In the genomic region with DNA sequence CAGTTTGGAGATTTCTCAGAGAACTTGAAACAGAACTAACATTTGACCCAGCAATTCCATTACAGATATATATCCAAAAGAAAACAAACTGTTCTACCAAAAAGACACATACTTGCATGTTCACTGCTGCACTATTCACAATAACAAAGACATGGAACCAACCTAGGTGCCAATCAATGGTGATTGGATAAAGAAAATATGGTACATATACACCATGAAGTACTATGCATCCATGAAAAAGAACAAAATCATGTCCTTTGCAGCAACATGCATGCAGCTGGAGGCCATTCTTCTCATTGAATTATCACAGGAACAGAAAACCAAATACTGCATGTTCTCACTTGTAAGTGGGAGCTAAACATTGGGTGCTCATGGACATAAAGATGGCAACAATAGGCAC, we compare ENCODE assay signal across 2 cellular contexts.
TF ChIP-seq lines count a peak whose summit lies in the region.

No MANE protein-coding gene starts in this region.

TF ChIP-seq in GM12891, 5 proteins besides CTCF, POLR2A, EP300 and RAD21 (continued from another document):
- no peak for TF ChIP-seq PAX5 (IDR thresholded peaks at IDR 0.05; ENCODE audit: insufficient read depth, low read length, severe bottlenecking)
- TF ChIP-seq TAF1 (IDR thresholded peaks at IDR 0.05; ENCODE audit: low read depth, low read length) = no peak
- TF ChIP-seq SPI1 (IDR thresholded peaks at IDR 0.05; ENCODE audit: low read depth, low read length) = no peak

TF ChIP-seq in HEK293, 187 proteins besides CTCF, POLR2A, EP300 and RAD21:
- TF ChIP-seq, protein P1, sequence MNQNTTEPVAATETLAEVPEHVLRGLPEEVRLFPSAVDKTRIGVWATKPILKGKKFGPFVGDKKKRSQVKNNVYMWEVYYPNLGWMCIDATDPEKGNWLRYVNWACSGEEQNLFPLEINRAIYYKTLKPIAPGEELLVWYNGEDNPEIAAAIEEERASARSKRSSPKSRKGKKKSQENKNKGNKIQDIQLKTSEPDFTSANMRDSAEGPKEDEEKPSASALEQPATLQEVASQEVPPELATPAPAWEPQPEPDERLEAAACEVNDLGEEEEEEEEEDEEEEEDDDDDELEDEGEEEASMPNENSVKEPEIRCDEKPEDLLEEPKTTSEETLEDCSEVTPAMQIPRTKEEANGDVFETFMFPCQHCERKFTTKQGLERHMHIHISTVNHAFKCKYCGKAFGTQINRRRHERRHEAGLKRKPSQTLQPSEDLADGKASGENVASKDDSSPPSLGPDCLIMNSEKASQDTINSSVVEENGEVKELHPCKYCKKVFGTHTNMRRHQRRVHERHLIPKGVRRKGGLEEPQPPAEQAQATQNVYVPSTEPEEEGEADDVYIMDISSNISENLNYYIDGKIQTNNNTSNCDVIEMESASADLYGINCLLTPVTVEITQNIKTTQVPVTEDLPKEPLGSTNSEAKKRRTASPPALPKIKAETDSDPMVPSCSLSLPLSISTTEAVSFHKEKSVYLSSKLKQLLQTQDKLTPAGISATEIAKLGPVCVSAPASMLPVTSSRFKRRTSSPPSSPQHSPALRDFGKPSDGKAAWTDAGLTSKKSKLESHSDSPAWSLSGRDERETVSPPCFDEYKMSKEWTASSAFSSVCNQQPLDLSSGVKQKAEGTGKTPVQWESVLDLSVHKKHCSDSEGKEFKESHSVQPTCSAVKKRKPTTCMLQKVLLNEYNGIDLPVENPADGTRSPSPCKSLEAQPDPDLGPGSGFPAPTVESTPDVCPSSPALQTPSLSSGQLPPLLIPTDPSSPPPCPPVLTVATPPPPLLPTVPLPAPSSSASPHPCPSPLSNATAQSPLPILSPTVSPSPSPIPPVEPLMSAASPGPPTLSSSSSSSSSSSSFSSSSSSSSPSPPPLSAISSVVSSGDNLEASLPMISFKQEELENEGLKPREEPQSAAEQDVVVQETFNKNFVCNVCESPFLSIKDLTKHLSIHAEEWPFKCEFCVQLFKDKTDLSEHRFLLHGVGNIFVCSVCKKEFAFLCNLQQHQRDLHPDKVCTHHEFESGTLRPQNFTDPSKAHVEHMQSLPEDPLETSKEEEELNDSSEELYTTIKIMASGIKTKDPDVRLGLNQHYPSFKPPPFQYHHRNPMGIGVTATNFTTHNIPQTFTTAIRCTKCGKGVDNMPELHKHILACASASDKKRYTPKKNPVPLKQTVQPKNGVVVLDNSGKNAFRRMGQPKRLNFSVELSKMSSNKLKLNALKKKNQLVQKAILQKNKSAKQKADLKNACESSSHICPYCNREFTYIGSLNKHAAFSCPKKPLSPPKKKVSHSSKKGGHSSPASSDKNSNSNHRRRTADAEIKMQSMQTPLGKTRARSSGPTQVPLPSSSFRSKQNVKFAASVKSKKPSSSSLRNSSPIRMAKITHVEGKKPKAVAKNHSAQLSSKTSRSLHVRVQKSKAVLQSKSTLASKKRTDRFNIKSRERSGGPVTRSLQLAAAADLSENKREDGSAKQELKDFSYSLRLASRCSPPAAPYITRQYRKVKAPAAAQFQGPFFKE (tag by site-specific recombination; IDR thresholded peaks at IDR 0.05; ENCODE audit: borderline replicate concordance) = no peak
- TF ChIP-seq ZBTB8A (tag by site-specific recombination; IDR thresholded peaks at IDR 0.05) (no peak), ZNF146 (tag by site-specific recombination; IDR thresholded peaks at IDR 0.05) (peak; percentile 60; the same call in 1 of the 2 replicates), YY1 (tag by site-specific recombination; IDR thresholded peaks at IDR 0.05) (no peak), FEZF1 (tag by site-specific recombination; IDR thresholded peaks at IDR 0.05) (no peak)
- TF ChIP-seq, protein P2, sequence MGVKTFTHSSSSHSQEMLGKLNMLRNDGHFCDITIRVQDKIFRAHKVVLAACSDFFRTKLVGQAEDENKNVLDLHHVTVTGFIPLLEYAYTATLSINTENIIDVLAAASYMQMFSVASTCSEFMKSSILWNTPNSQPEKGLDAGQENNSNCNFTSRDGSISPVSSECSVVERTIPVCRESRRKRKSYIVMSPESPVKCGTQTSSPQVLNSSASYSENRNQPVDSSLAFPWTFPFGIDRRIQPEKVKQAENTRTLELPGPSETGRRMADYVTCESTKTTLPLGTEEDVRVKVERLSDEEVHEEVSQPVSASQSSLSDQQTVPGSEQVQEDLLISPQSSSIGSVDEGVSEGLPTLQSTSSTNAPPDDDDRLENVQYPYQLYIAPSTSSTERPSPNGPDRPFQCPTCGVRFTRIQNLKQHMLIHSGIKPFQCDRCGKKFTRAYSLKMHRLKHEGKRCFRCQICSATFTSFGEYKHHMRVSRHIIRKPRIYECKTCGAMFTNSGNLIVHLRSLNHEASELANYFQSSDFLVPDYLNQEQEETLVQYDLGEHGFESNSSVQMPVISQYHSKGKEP (tag by site-specific recombination; IDR thresholded peaks at IDR 0.05) = no peak
